ENCODE assay signal across 26 cellular contexts in the genomic region with DNA sequence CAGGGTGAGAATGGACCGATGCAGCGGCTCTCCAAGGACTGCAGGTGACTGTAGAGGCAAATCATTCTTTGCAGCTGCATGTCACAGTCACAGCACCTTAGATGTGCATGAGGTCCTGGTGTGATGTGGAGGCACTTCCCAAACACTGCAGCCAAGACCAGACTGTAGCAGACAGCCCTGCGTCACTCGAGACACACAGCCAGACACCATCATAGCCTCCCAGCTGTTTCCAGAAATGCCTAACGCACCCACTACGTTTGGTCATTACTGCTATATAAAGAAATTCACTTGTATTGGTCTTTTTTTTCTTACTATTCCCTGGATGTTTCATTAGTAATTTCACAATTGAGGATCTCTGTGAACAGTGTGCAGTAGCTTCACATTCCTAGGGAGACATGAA.
"Had no signal": no experiment of that assay in that cellular context is flagged by ENCODE, and none has a peak within 500 bp of the region (broad histone marks: within the 10 kb centered on the region; RNA-seq: fewer than 3 reads in every experiment).

No MANE protein-coding gene starts in this region.

- H3K4me3 ChIP-seq: MG63, Peyer's patch, SJSA1 had no signal

- H3K9me3 ChIP-seq: MG63, Peyer's patch had no signal

- H3K4me1 Mint-ChIP-seq: activated T-helper 17 cell treated with anti-CD3 and anti-CD28 coated beads, Interleukin-2, amount 50 U/mL, for 72 hours had no signal

- H3K4me3 Mint-ChIP-seq: activated CD8-positive, alpha-beta memory T cell treated with anti-CD3 and anti-CD28 coated beads, Interleukin-2, amount 10 ng/mL, durations not matched to agents 7 days and 5 days; activated naive CD8-positive, alpha-beta T cell treated with anti-CD3 and anti-CD28 coated beads, Interleukin-2, amount 50 U/mL, for 24 hours; activated T-helper 17 cell treated with anti-CD3 and anti-CD28 coated beads, Interleukin-2, amount 50 U/mL, for 72 hours; brain; central memory CD8-positive, alpha-beta T cell; T-helper 1 cell treated with Interleukin-12 subunit alpha and Interleukin-12 subunit beta and Interleukin-4 antibody, amounts not matched to agents 30 μg/mL and 1 μg/mL, for 36 hours had no signal

- DNase-seq: activated CD4-positive, alpha-beta T cell treated with anti-CD3 and anti-CD28 coated beads for 4 hours; activated CD4-positive, alpha-beta T cell treated with anti-CD3 and anti-CD28 coated beads, Interleukin-2, amount 50 U/mL, for 4 hours; activated CD8-positive, alpha-beta memory T cell treated with anti-CD3 and anti-CD28 coated beads, Interleukin-2, amount 10 ng/mL, durations not matched to agents 7 days and 5 days; activated gamma-delta T cell; activated naive CD4-positive, alpha-beta T cell treated with anti-CD3 and anti-CD28 coated beads, Interleukin-2, amount 50 U/mL, for 16 hours; activated naive CD8-positive, alpha-beta T cell treated with anti-CD3 and anti-CD28 coated beads, Interleukin-2, amount 50 U/mL, for 24 hours; activated T-cell treated with anti-CD3 and anti-CD28 coated beads, Interleukin-2, amount 50 U/mL, for 4 hours; amniotic stem cell; MG63; NCI-H1105 treated with DMSO at 0.1 percent for 48 hours; NCI-H1436 treated with DMSO at 0.1 percent for 48 hours; NCI-H187 treated with DMSO at 0.1 percent for 48 hours; NCI-H2081 treated with DMSO at 0.1 percent for 48 hours; NCI-H446; NCI-H524; Peyer's patch; SHP77; SW 1271 had no signal

- ATAC-seq: activated CD4-positive, CD25-positive, alpha-beta regulatory T cell treated with anti-CD3 and anti-CD28 coated beads, Interleukin-2, amount 50 U/mL, for 24 hours; activated CD8-positive, alpha-beta memory T cell treated with anti-CD3 and anti-CD28 coated beads, Interleukin-2, amount 10 ng/mL, durations not matched to agents 7 days and 5 days; activated naive CD8-positive, alpha-beta T cell treated with anti-CD3 and anti-CD28 coated beads, Interleukin-2, amount 50 U/mL, for 24 hours; activated T-cell treated with anti-CD3 and anti-CD28 coated beads, Interleukin-2, amount 50 U/mL, for 4 hours; activated T-helper 17 cell treated with anti-CD3 and anti-CD28 coated beads, Interleukin-2, amount 50 U/mL, for 72 hours; SK-N-SH treated with all-trans-retinoic acid at 6 μM for 48 hours had no signal

- H3K9me3 Mint-ChIP-seq: activated naive CD8-positive, alpha-beta T cell treated with anti-CD3 and anti-CD28 coated beads, Interleukin-2, amount 50 U/mL, for 24 hours; activated T-cell treated with anti-CD3 and anti-CD28 coated beads, Interleukin-2, amount 50 U/mL, for 4 hours; activated T-helper 17 cell treated with anti-CD3 and anti-CD28 coated beads, Interleukin-2, amount 50 U/mL, for 72 hours; central memory CD8-positive, alpha-beta T cell had no signal

- H3K27ac ChIP-seq: Peyer's patch, RWPE1, SJSA1 had no signal

- H3K27ac Mint-ChIP-seq: activated CD8-positive, alpha-beta memory T cell treated with anti-CD3 and anti-CD28 coated beads, Interleukin-2, amount 10 ng/mL, durations not matched to agents 7 days and 5 days; activated naive CD8-positive, alpha-beta T cell treated with anti-CD3 and anti-CD28 coated beads, Interleukin-2, amount 50 U/mL, for 24 hours; activated T-helper 17 cell treated with anti-CD3 and anti-CD28 coated beads, Interleukin-2, amount 50 U/mL, for 72 hours; T-helper 1 cell treated with Interleukin-12 subunit alpha and Interleukin-12 subunit beta and Interleukin-4 antibody, amounts not matched to agents 30 μg/mL and 1 μg/mL, for 36 hours had no signal

- H3K4me1 ChIP-seq: Peyer's patch, SJSA1 had no signal

- H3K36me3 Mint-ChIP-seq: brain had no signal

- H3K27me3 ChIP-seq: MG63, Peyer's patch, SJSA1 had no signal

- H3K36me3 ChIP-seq: MG63, Peyer's patch, SJSA1 had no signal
